ENCODE assay signal across 8 cellular contexts in genomic region chr2:127422631-127423475, GRCh38. TPM values are rescaled to one million over a fixed set of nuclear protein-coding genes. Genes with fewer than 3 reads are reported as not detected.
DNase-seq lines count a peak whose midpoint lies in the region; ATAC-seq and TF ChIP-seq lines count a peak whose summit lies in the region.

No MANE protein-coding gene starts in this region.

- H3K9me2 ChIP-seq in PC-9 (ENCODE audit: insufficient read depth), result no peaks in the 10 kb centered on the region

- POLR2A ChIA-PET in PC-9 (lab: Charles Lee; ENCODE audit: unreplicated experiment), result no interaction called here

- no peaks in the 10 kb centered on the region for H3K36me3 ChIP-seq in PC-9 (ENCODE audit: low read depth)

- H3K27me3 Mint-ChIP-seq in activated T-cell treated with anti-CD3 and anti-CD28 coated beads, Interleukin-2, amount 50 U/mL, for 24 hours, result peaks cover 60% of the 10 kb centered on the region

- no peaks in the 10 kb centered on the region for H3K9me3 ChIP-seq in PC-9 (ENCODE audit: insufficient read depth, low read depth)

- ATAC-seq in GM21723 (IDR thresholded peaks at IDR 0.05; ENCODE audit: unreplicated experiment) (no peak), HG03432 (IDR thresholded peaks at IDR 0.05; ENCODE audit: unreplicated experiment) (no peak)

- H3K4me1 ChIP-seq in PC-9 (replicated peaks; ENCODE audit: insufficient read depth), result peaks cover 8% of the 10 kb centered on the region

- no peak overlapping the region for H3K27ac Mint-ChIP-seq in activated T-cell treated with anti-CD3 and anti-CD28 coated beads, Interleukin-2, amount 50 U/mL, for 24 hours

- peak overlapping the region; percentile 100 for H3K4me2 ChIP-seq in PC-9

- H3K27me3 ChIP-seq in PC-9 (ENCODE audit: insufficient read depth, low read depth) (no peaks in the 10 kb centered on the region), dorsolateral prefrontal cortex (peaks cover 0 to 29% (median 14%) of the 10 kb centered on the region in 45 donors)

- no peak for TF ChIP-seq CTCF in PC-9 (conservative IDR thresholded peaks at IDR 0.05)
- TF ChIP-seq CTCF in dorsolateral prefrontal cortex (IDR thresholded peaks at IDR 0.05 in 54 of 56, conservative IDR thresholded peaks at IDR 0.05 in 2 of 56; ENCODE audit: low read depth in 1 of 56, partially characterized antibody in 56 of 56), result no peak

- H4K20me1 ChIP-seq in PC-9 (ENCODE audit: insufficient read depth), result no peaks in the 10 kb centered on the region

- peak overlapping the region; percentile 97 for H3K4me3 ChIP-seq in PC-9
- H3K4me3 ChIP-seq in dorsolateral prefrontal cortex, result peak overlapping the region in 58 of 59 donors; percentile 14 to 63 (median 40)

- intact Hi-C loops in PC-9 (cut with micrococcal nuclease; ENCODE audit: unreplicated experiment) (loop anchor here (1.0 to 5.0 kb wide), 2 partner anchors 35 to 76 kb away; no protein-coding TSS in a partner anchor), dorsolateral prefrontal cortex (cut with DNase I) (no loop called here)

- H3K4me1 Mint-ChIP-seq in activated T-cell treated with anti-CD3 and anti-CD28 coated beads, Interleukin-2, amount 50 U/mL, for 24 hours (ENCODE audit: low read depth), result peaks cover 11% of the 10 kb centered on the region

- H3K9me3 Mint-ChIP-seq in activated T-cell treated with anti-CD3 and anti-CD28 coated beads, Interleukin-2, amount 50 U/mL, for 24 hours, result no peaks in the 10 kb centered on the region

- no TSS peak for BruUV-seq in PC-9 (replicated peaks; lab: Mats Ljungman, UMichigan)

- H3K4me3 Mint-ChIP-seq in activated T-cell treated with anti-CD3 and anti-CD28 coated beads, Interleukin-2, amount 50 U/mL, for 24 hours, result peak overlapping the region; percentile 46

- no peak overlapping the region for H3K27ac ChIP-seq in PC-9
- no peak overlapping the region for H3K27ac ChIP-seq in dorsolateral prefrontal cortex

- CTCF ChIA-PET in PC-9 (lab: Charles Lee), result no interaction called here

- H2AFZ ChIP-seq in PC-9, result peak overlapping the region; percentile 95

- no peak for DNase-seq in activated T-cell treated with anti-CD3 and anti-CD28 coated beads, Interleukin-2, amount 50 U/mL, for 24 hours
- DNase-seq in activated T-cell treated with anti-CD3 and anti-CD28 coated beads for 4 hours (no peak), PC-9 (peak in 1 of 2 experiments; percentile 43), dorsolateral prefrontal cortex (peak in 2 of 10 donors; percentile 13 to 26), myocyte (ENCODE audit: low read depth) (peak; percentile 21), islet precursor cell (no peak)

- H3K36me3 Mint-ChIP-seq in activated T-cell treated with anti-CD3 and anti-CD28 coated beads, Interleukin-2, amount 50 U/mL, for 24 hours (ENCODE audit: low read depth), result no peaks in the 10 kb centered on the region

- no peaks in the 10 kb centered on the region for H3K79me2 ChIP-seq in PC-9 (ENCODE audit: low read depth)

- peaks cover 8% of the 10 kb centered on the region for H3F3A ChIP-seq in PC-9 (ENCODE audit: insufficient read depth, low read depth)

RNA-seq across cellular contexts. Expression of gene PROC, which starts 4.6 kb away (rescaled TPM):
- total RNA-seq in PC-9 (2021) (5.8 and 6.1 TPM in 2 replicates), dorsolateral prefrontal cortex (1 to 10 TPM in 36 of 120 experiments, under 1 TPM in 37, not detected in 47; 0.22 to 3.4 (median 0.99) TPM), myocyte (not detected in 2 replicates)
- polyA plus RNA-seq in myocyte (2012), result 0.23 TPM

RNA-seq across cellular contexts. Expression of gene MAP3K2, which starts 35.1 kb away (rescaled TPM):
- total RNA-seq in PC-9 (2021) (75.9 and 81.2 TPM in 2 replicates), dorsolateral prefrontal cortex (10 to 100 TPM; 36.0 to 66.7 (median 51.9) TPM), myocyte (41.5 and 48.9 TPM in 2 replicates)
- 9.4 TPM for polyA plus RNA-seq in myocyte (2012)
